Comparison of ENCODE assay signal across 9 cellular contexts in genomic region chr21:42061866-42062542, GRCh38. TPM values are rescaled to one million over a fixed set of nuclear protein-coding genes. Genes with fewer than 3 reads are reported as not detected.
A peak's percentile ranks its signal among the peaks of the same experiment; 100 is the strongest.
DNase-seq lines count a peak whose midpoint lies in the region; ATAC-seq, FAIRE-seq and TF ChIP-seq lines count a peak whose summit lies in the region.
"Had no signal": no experiment of that assay in that cellular context is flagged by ENCODE, and none has a peak within 500 bp of the region (broad histone marks: within the 10 kb centered on the region; RNA-seq: fewer than 3 reads in every experiment).

No MANE protein-coding gene starts in this region.

- no peaks in the 10 kb centered on the region for H3K36me3 Mint-ChIP-seq in activated CD8-positive, alpha-beta T cell treated with anti-CD3 and anti-CD28 coated beads for 36 hours (ENCODE audit: low read depth)

- peak overlapping the region; percentile 60; the same call in 1 of the 2 replicates for H3K9ac ChIP-seq in BLaER1

- no peak for TF ChIP-seq POLR2A in GM12892 (IDR thresholded peaks at IDR 0.05; ENCODE audit: low read depth, low read length)

- no peak for FAIRE-seq in GM12892 (lab: Jason Lieb, UNC)
- FAIRE-seq: G401.6 had no signal

- peak overlapping the region; percentile 71 for H3K4me3 Mint-ChIP-seq in activated CD8-positive, alpha-beta T cell treated with anti-CD3 and anti-CD28 coated beads for 36 hours

- peak; percentile 33 for ATAC-seq in GM19455 (IDR thresholded peaks at IDR 0.05; ENCODE audit: unreplicated experiment)
- peak; percentile 25 for ATAC-seq in HG03571 (IDR thresholded peaks at IDR 0.05; ENCODE audit: unreplicated experiment)
- peak; percentile 56 for ATAC-seq in activated CD8-positive, alpha-beta T cell treated with anti-CD3 and anti-CD28 coated beads for 36 hours
- peak; percentile 42 for ATAC-seq in sciatic nerve

- POLR2A ChIA-PET in activated CD8-positive, alpha-beta T cell treated with anti-CD3 and anti-CD28 coated beads for 36 hours (lab: Charles Lee), result no interaction called here

- H3K27ac Mint-ChIP-seq in activated CD8-positive, alpha-beta T cell treated with anti-CD3 and anti-CD28 coated beads for 36 hours, result peak overlapping the region; percentile 95

- peak overlapping the region; percentile 92 for H3K4me2 ChIP-seq in BLaER1

- H3K4me3 ChIP-seq in BLaER1, result no peak overlapping the region

- H3K27ac ChIP-seq in BLaER1, result peak overlapping the region; percentile 81

- intact Hi-C loops in activated CD8-positive, alpha-beta T cell treated with anti-CD3 and anti-CD28 coated beads for 36 hours (cut with micrococcal nuclease), result loop anchor here (2.0 kb wide), 1 partner anchor 51 kb away; the partner anchor contains the start of gene ZBTB21
- intact Hi-C loops in sciatic nerve (cut with DNase I), result no loop called here

- no peaks in the 10 kb centered on the region for H4K20me1 ChIP-seq in BLaER1

- no peak for TF ChIP-seq CTCF in activated CD8-positive, alpha-beta T cell treated with anti-CD3 and anti-CD28 coated beads for 36 hours (IDR thresholded peaks at IDR 0.05)

- peak; percentile 77 for DNase-seq in activated CD8-positive, alpha-beta T cell treated with anti-CD3 and anti-CD28 coated beads for 36 hours
- no peak for DNase-seq in sciatic nerve (ENCODE audit: low spot score)
- no peak for DNase-seq in GM12892 (ENCODE audit: insufficient read length)
- DNase-seq in hippocampal formation (lab: John Stamatoyannopoulos, UW), result no peak
- DNase-seq in NCI-H146 (lab: John Stamatoyannopoulos, UW), result no peak

- CTCF ChIA-PET in activated CD8-positive, alpha-beta T cell treated with anti-CD3 and anti-CD28 coated beads for 36 hours (lab: Charles Lee), result no interaction called here

- no peaks in the 10 kb centered on the region for H3K36me3 ChIP-seq in BLaER1

- H3K9me3 ChIP-seq in BLaER1, result no peaks in the 10 kb centered on the region

- peaks cover 44% of the 10 kb centered on the region for H3K4me1 Mint-ChIP-seq in activated CD8-positive, alpha-beta T cell treated with anti-CD3 and anti-CD28 coated beads for 36 hours (ENCODE audit: low read depth)

- H3K27me3 Mint-ChIP-seq in activated CD8-positive, alpha-beta T cell treated with anti-CD3 and anti-CD28 coated beads for 36 hours, result no peaks in the 10 kb centered on the region

- no peaks in the 10 kb centered on the region for H3K27me3 ChIP-seq in BLaER1

- no peaks in the 10 kb centered on the region for H3K9me3 Mint-ChIP-seq in activated CD8-positive, alpha-beta T cell treated with anti-CD3 and anti-CD28 coated beads for 36 hours

- peaks cover 83% of the 10 kb centered on the region for H3K4me1 ChIP-seq in BLaER1

RNA-seq across cellular contexts. Expression of gene UMODL1, which starts 9.1 kb away (rescaled TPM):
- not detected for total RNA-seq in activated CD8-positive, alpha-beta T cell treated with anti-CD3 and anti-CD28 coated beads for 36 hours
- total RNA-seq in sciatic nerve, result not detected
- polyA plus RNA-seq in GM12892 (2012; ENCODE audit: missing spikeins), result 0.06 TPM

RNA-seq across cellular contexts. Expression of gene ZBTB21, which starts 51.8 kb away (rescaled TPM):
- total RNA-seq in activated CD8-positive, alpha-beta T cell treated with anti-CD3 and anti-CD28 coated beads for 36 hours, result 10 to 100 TPM; 29.6 to 29.7 TPM
- 27.3 TPM for total RNA-seq in sciatic nerve
- polyA plus RNA-seq in GM12892 (2012; ENCODE audit: missing spikeins), result 9.0 TPM
